In genomic region chr14:51776102-51776894, GRCh38 we compare ENCODE assay signal across 8 cellular contexts.
DNase-seq lines count a peak whose midpoint lies in the region; ATAC-seq and TF ChIP-seq lines count a peak whose summit lies in the region.

No MANE protein-coding gene starts in this region.

- no peaks in the 10 kb centered on the region for H3K36me3 Mint-ChIP-seq in activated T-cell treated with anti-CD3 and anti-CD28 coated beads, Interleukin-2, amount 50 U/mL, for 72 hours (ENCODE audit: insufficient read depth in 2 of 2)

- peaks cover 20% of the 10 kb centered on the region for H3K4me1 Mint-ChIP-seq in activated T-cell treated with anti-CD3 and anti-CD28 coated beads, Interleukin-2, amount 50 U/mL, for 72 hours (ENCODE audit: low read depth)

- H3K27ac ChIP-seq in gastroesophageal sphincter: no peak overlapping the region

- no peaks in the 10 kb centered on the region for H3K27me3 ChIP-seq in gastroesophageal sphincter

- 34 to 58% methylated on average over 8 of the region's 13 CpGs for WGBS in gastroesophageal sphincter (ENCODE audit: low coverage in 1 of 2), 2 donors

- peaks cover 0 to 20% (median 0%) of the 10 kb centered on the region in 3 donors for H3K4me1 ChIP-seq in gastroesophageal sphincter

- TF ChIP-seq CTCF in gastroesophageal sphincter (IDR thresholded peaks at IDR 0.05) (peak; percentile 50 to 74 (median 66)), omental fat pad (IDR thresholded peaks at IDR 0.05) (no peak)

- DNase-seq in DMS 273 treated with DMSO at 0.1 percent for 48 hours (lab: John Stamatoyannopoulos, UW) (peak; percentile 44), HCEC 1CT (peak; percentile 67), NCI-H526 (lab: John Stamatoyannopoulos, UW) (peak; percentile 41 to 64), omental fat pad (ENCODE audit: low spot score) (peak; percentile 33)
- peak; percentile 31 to 41 for DNase-seq in activated T-cell treated with anti-CD3 and anti-CD28 coated beads, Interleukin-2, amount 50 U/mL, for 72 hours

- no peak for TF ChIP-seq EP300 in gastroesophageal sphincter (IDR thresholded peaks at IDR 0.05)

- no peaks in the 10 kb centered on the region for H3K9me3 ChIP-seq in gastroesophageal sphincter

- H3K36me3 ChIP-seq in gastroesophageal sphincter: no peaks in the 10 kb centered on the region

- no peak overlapping the region for H3K4me3 ChIP-seq in gastroesophageal sphincter

- TF ChIP-seq POLR2A in gastroesophageal sphincter (IDR thresholded peaks at IDR 0.05): no peak

- H3K4me3 Mint-ChIP-seq in activated T-cell treated with anti-CD3 and anti-CD28 coated beads, Interleukin-2, amount 50 U/mL, for 72 hours: peak overlapping the region in 1 of 2 donors; percentile 57

- H3K27me3 Mint-ChIP-seq in activated T-cell treated with anti-CD3 and anti-CD28 coated beads, Interleukin-2, amount 50 U/mL, for 72 hours (ENCODE audit: low read depth): peaks cover 14% of the 10 kb centered on the region

- H3K27ac Mint-ChIP-seq in activated T-cell treated with anti-CD3 and anti-CD28 coated beads, Interleukin-2, amount 50 U/mL, for 72 hours: no peak overlapping the region

- no peaks in the 10 kb centered on the region for H3K9me3 Mint-ChIP-seq in activated T-cell treated with anti-CD3 and anti-CD28 coated beads, Interleukin-2, amount 50 U/mL, for 72 hours

- ATAC-seq in activated T-cell treated with anti-CD3 and anti-CD28 coated beads, Interleukin-2, amount 50 U/mL, for 72 hours (replicated peaks in 1 of 2): peak; percentile 70 to 72
- ATAC-seq in gastroesophageal sphincter (peak; percentile 60), omental fat pad (ENCODE audit: low FRiP score) (peak; percentile 82), GM19452 (IDR thresholded peaks at IDR 0.05; ENCODE audit: unreplicated experiment) (no peak), HG03280 (IDR thresholded peaks at IDR 0.05; ENCODE audit: unreplicated experiment) (no peak)

Comparison
In these comparisons a context has a peak if more than half of its experiments do, and no peak if none do; other contexts are left out.
1. ATAC-seq: peak in activated T-cell treated with anti-CD3 and anti-CD28 coated beads, Interleukin-2, amount 50 U/mL, for 72 hours (2 of 2), gastroesophageal sphincter (single experiment) and omental fat pad (single experiment); none in GM19452 (single experiment) and HG03280 (single experiment).
2. CTCF ChIP-seq: peak in gastroesophageal sphincter (4 of 4); none in omental fat pad (0 of 3).
3. Peak in every context shown above with its lines, with median percentiles within 50 percentile points of each other: DNase-seq.